Comparison of ENCODE assay signal across 1 cellular context in the genomic region with DNA sequence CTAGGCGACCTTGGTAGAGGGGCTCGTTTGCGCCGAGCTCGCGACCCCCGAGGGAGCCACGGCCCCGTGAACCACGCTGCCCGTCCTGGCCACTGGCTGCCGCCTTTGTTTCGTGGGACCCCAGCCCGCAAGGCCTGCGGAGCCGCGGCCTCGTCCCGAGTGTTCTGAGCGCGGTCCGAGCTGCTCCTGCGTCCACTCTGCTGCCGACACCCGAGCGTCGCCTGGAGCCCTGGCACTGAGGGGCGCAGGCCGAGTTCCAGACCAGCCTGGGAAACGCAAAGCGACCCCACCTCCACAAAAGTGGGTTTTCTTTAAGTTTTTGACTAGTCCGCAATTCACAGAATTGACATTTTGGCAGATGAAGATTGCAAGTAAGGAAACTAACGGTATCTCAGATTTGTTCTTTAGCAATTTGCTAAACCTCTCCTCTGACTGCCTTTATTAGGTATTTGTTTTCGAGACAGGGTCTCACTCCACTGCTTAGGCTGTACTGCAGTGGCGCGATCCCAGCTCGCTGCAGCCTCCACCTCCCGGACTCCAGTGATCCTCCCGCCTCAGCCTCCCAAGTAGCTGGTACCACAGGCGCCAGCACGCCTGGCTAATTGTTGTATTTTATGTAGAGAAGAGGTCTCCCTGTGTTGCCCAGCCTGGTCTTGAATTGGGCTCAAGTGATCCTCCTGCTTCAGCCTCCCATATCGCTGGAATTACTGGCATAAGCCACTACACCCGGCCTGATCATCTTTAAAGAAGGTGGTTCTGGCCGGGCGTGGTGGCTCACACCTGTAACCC.
TF ChIP-seq lines count a peak whose summit lies in the region.

No MANE protein-coding gene starts in this region.

TF ChIP-seq in HEK293, 187 proteins besides CTCF, POLR2A, EP300 and RAD21 (continued from another document):
- TF ChIP-seq, protein P1, sequence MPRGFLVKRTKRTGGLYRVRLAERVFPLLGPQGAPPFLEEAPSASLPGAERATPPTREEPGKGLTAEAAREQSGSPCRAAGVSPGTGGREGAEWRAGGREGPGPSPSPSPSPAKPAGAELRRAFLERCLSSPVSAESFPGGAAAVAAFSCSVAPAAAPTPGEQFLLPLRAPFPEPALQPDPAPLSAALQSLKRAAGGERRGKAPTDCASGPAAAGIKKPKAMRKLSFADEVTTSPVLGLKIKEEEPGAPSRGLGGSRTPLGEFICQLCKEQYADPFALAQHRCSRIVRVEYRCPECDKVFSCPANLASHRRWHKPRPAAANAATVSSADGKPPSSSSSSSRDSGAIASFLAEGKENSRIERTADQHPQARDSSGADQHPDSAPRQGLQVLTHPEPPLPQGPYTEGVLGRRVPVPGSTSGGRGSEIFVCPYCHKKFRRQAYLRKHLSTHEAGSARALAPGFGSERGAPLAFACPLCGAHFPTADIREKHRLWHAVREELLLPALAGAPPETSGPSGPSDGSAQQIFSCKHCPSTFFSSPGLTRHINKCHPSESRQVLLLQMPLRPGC (tag by site-specific recombination; IDR thresholded peaks at IDR 0.05), result no peak
- TF ChIP-seq ZNF114 (tag by site-specific recombination; IDR thresholded peaks at IDR 0.05), result no peak
- TF ChIP-seq ZBTB20 (tag by site-specific recombination; IDR thresholded peaks at IDR 0.05), result no peak
- no peak for TF ChIP-seq ZBTB1 (tag by site-specific recombination; IDR thresholded peaks at IDR 0.05)
TF ChIP-seq in HEK293: peak in this region for 0.
